ENCODE assay signal across 25 cellular contexts in genomic region chr7:112381311-112382091, GRCh38.
DNase-seq lines count a peak whose midpoint lies in the region; ATAC-seq and TF ChIP-seq lines count a peak whose summit lies in the region.
"Had no signal": no experiment of that assay in that cellular context is flagged by ENCODE, and none has a peak within 500 bp of the region (broad histone marks: within the 10 kb centered on the region; RNA-seq: fewer than 3 reads in every experiment).

No MANE protein-coding gene starts in this region.

- TF ChIP-seq CTCF in fibroblast of villous mesenchyme (IDR thresholded peaks at IDR 0.05; ENCODE audit: insufficient read depth, low read depth, low read length) = no peak

- H3K27ac Mint-ChIP-seq in activated CD4-positive, alpha-beta T cell treated with anti-CD3 and anti-CD28 coated beads, Interleukin-2, amount 10 ng/mL, durations not matched to agents 7 days and 5 days = no peak overlapping the region
- H3K27ac Mint-ChIP-seq: HFFc6 had no signal

- H3K9me3 Mint-ChIP-seq in activated CD4-positive, alpha-beta T cell treated with anti-CD3 and anti-CD28 coated beads, Interleukin-2, amount 10 ng/mL, durations not matched to agents 7 days and 5 days = no peaks in the 10 kb centered on the region
- H3K9me3 Mint-ChIP-seq: HFFc6 had no signal

- H3K4me1 Mint-ChIP-seq in activated CD4-positive, alpha-beta T cell treated with anti-CD3 and anti-CD28 coated beads, Interleukin-2, amount 10 ng/mL, durations not matched to agents 7 days and 5 days = peaks cover 8% of the 10 kb centered on the region

- no peak overlapping the region for H3K4me3 ChIP-seq in fibroblast of villous mesenchyme (ENCODE audit: low read depth, low read length)
- H3K4me3 ChIP-seq: BLaER1 treated with 17β-estradiol and CSF1 and Interleukin-3, amounts not matched to agents 10 nM and 100 nM; Peyer's patch; SJCRH30 had no signal

- POLR2A ChIA-PET in activated CD4-positive, alpha-beta T cell treated with anti-CD3 and anti-CD28 coated beads, Interleukin-2, amount 10 ng/mL, durations not matched to agents 7 days and 5 days (lab: Charles Lee) = no interaction called here

- peaks cover 7% of the 10 kb centered on the region for H3K27me3 Mint-ChIP-seq in activated CD4-positive, alpha-beta T cell treated with anti-CD3 and anti-CD28 coated beads, Interleukin-2, amount 10 ng/mL, durations not matched to agents 7 days and 5 days

- H3K36me3 Mint-ChIP-seq in activated CD4-positive, alpha-beta T cell treated with anti-CD3 and anti-CD28 coated beads, Interleukin-2, amount 10 ng/mL, durations not matched to agents 7 days and 5 days (ENCODE audit: low read depth) = no peaks in the 10 kb centered on the region
- H3K36me3 Mint-ChIP-seq: CD4-positive, alpha-beta memory T cell had no signal

- peak; percentile 21 for DNase-seq in DMS 273 (lab: John Stamatoyannopoulos, UW; ENCODE audit: unreplicated experiment)
- DNase-seq in DMS 273 treated with DMSO at 0.1 percent for 48 hours (lab: John Stamatoyannopoulos, UW) = no peak
- peak; percentile 35 for DNase-seq in NCI-H146 (lab: John Stamatoyannopoulos, UW)
- peak; percentile 58 for DNase-seq in NCI-H748 treated with DMSO at 0.1 percent for 48 hours (lab: John Stamatoyannopoulos, UW)
- DNase-seq in fibroblast of villous mesenchyme (ENCODE audit: low read depth) = peak; percentile 35
- no peak for DNase-seq in activated CD4-positive, alpha-beta T cell treated with anti-CD3 and anti-CD28 coated beads, Interleukin-2, amount 10 ng/mL, durations not matched to agents 7 days and 5 days
- DNase-seq: Caco-2, DMS153, EL, GF-D8, H7, HFFc6, MM.1S, NCI-H1048, NCI-H1694, NCI-H2081, NCI-H2227 treated with DMSO at 0.1 percent for 48 hours, NCI-H510A, NCI-H82, Peyer's patch had no signal

- no peak overlapping the region for H3K4me3 Mint-ChIP-seq in activated CD4-positive, alpha-beta T cell treated with anti-CD3 and anti-CD28 coated beads, Interleukin-2, amount 10 ng/mL, durations not matched to agents 7 days and 5 days
- H3K4me3 Mint-ChIP-seq: HFFc6 had no signal

- CTCF ChIA-PET in activated CD4-positive, alpha-beta T cell treated with anti-CD3 and anti-CD28 coated beads, Interleukin-2, amount 10 ng/mL, durations not matched to agents 7 days and 5 days (lab: Charles Lee) = no interaction called here

- ATAC-seq in HG03432 (IDR thresholded peaks at IDR 0.05; ENCODE audit: unreplicated experiment) = no peak
- ATAC-seq in HG03571 (IDR thresholded peaks at IDR 0.05; ENCODE audit: unreplicated experiment) = no peak

Comparison
In these comparisons a context has a peak if more than half of its experiments do, and no peak if none do; other contexts are left out.
1. DNase-seq: peak in DMS 273 (single experiment), NCI-H146 (single experiment), NCI-H748 treated with DMSO at 0.1 percent for 48 hours (single experiment) and fibroblast of villous mesenchyme (single experiment); none in DMS 273 treated with DMSO at 0.1 percent for 48 hours (single experiment) and activated CD4-positive, alpha-beta T cell treated with anti-CD3 and anti-CD28 coated beads, Interleukin-2, amount 10 ng/mL, durations not matched to agents 7 days and 5 days (single experiment).